ENCODE assay signal across 19 cellular contexts in the genomic region with DNA sequence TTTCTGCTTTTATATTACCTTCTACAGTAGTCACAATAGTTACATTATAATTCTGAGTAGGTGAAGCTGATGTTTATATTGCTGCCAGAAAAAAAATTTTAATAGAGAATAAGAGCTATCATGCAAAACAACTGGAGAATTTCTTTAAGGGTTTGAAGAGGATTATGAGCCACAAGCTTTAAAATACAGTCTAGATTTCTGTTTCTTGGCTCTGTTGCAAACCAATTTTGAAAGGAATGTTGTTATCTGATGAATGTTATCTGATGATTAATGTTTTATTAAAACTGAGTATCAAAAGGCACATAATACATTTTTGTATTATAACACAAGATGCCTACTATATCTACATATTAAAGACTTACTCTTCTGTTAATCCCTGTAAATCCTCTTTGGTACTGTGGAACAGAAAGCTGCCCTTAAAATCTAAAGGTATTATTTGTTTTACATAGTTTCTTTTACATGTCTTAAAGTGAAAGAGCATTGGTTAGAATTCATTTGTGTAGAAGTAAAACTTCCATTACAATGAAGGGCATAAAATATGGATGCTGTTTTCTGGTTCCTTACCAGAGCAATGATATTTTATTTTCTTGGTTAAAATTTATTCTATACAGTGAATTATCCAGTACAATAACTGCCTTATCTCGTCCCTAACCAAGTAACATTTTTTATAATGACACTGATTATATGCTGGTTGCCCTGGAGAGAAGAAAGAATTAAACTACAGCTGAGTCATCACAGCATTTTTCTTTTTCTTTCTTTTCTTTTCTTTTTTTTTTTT.
DNase-seq lines count a peak whose midpoint lies in the region; ATAC-seq, FAIRE-seq and TF ChIP-seq lines count a peak whose summit lies in the region.
"Had no signal": no experiment of that assay in that cellular context is flagged by ENCODE, and none has a peak within 500 bp of the region (broad histone marks: within the 10 kb centered on the region; RNA-seq: fewer than 3 reads in every experiment).

No MANE protein-coding gene starts in this region.

- H2BK5ac ChIP-seq in IMR-90 (ENCODE audit: low read depth, low read length, poor library complexity, severe bottlenecking): no peak overlapping the region

- H3K9me1 ChIP-seq in IMR-90 (ENCODE audit: insufficient read depth, low read length): peaks cover 2% of the 10 kb centered on the region; the same call in 1 of the 2 replicates

- ATAC-seq in IMR-90 (ENCODE audit: low read depth): peak; percentile 82

- H2AK5ac ChIP-seq in IMR-90 (ENCODE audit: low read depth, low read length): no peak overlapping the region

- no peak overlapping the region for H2AFZ ChIP-seq in ACC112 (ENCODE audit: low read length, unreplicated experiment)
- H2AFZ ChIP-seq in IMR-90 (replicated peaks; ENCODE audit: low read length, poor library complexity): no peak overlapping the region

- in situ Hi-C loops in IMR-90 (cut with MboI; ENCODE audit: low sequenced_read_pairs): no loop called here

- peaks cover 4% of the 10 kb centered on the region; the same call in 1 of the 2 replicates for H4K20me1 ChIP-seq in IMR-90 (ENCODE audit: insufficient read depth, low read length)

- H3K18ac ChIP-seq in IMR-90 (ENCODE audit: low read depth, low read length): no peak overlapping the region

- POLR2A ChIA-PET in IMR-90 (lab: Charles Lee; ENCODE audit: unreplicated experiment): no interaction called here

- CTCF ChIA-PET in IMR-90 (lab: Yijun Ruan, JAX): interaction anchor here (0.6 kb wide), 1 partner anchor 176 kb away, joined by 3 read pairs; no protein-coding TSS in a partner anchor

- no peak overlapping the region for H3K9ac ChIP-seq in IMR-90 (ENCODE audit: low read depth, low read length)

- H4K5ac ChIP-seq in IMR-90 (ENCODE audit: low read depth, low read length): no peak overlapping the region

- no peak overlapping the region for H2BK20ac ChIP-seq in IMR-90 (ENCODE audit: low read depth, low read length)

- H3K4me1 ChIP-seq in ACC112 (ENCODE audit: control insufficient read depth, insufficient read depth, low read length, unreplicated experiment) (peaks cover 30% of the 10 kb centered on the region), IMR-90 (ENCODE audit: control insufficient read depth, insufficient read depth, low read length) (peaks cover 4% of the 10 kb centered on the region), tibial artery (no peaks in the 10 kb centered on the region)

- no CpG with 5 or more reads among the region's 1 CpG for WGBS in IMR-90 (ENCODE audit: extremely low coverage in 2 of 2, insufficient read length in 1 of 2), 2 experiments

- BruUV-seq in IMR-90 (replicated peaks; lab: Mats Ljungman, UMichigan): no TSS peak

- TF ChIP-seq RAD21 in IMR-90 (IDR thresholded peaks at IDR 0.05; ENCODE audit: low read length): no peak

- TF ChIP-seq CTCF in IMR-90 (conservative IDR thresholded peaks at IDR 0.05; ENCODE audit: low read depth, low read length): no peak
- TF ChIP-seq CTCF in tibial artery (IDR thresholded peaks at IDR 0.05): no peak

- no peak overlapping the region for H3K14ac ChIP-seq in IMR-90 (replicated peaks; ENCODE audit: low read depth, low read length)

- H3K27ac ChIP-seq in ACC112 (ENCODE audit: low read depth, low read length) (peak overlapping the region; percentile 81), IMR-90 (ENCODE audit: insufficient read depth, low read length) (peak overlapping the region; percentile 27; the same call in 1 of the 2 replicates), substantia nigra (ENCODE audit: low read depth, low read length, poor library complexity, severe bottlenecking) (no peak overlapping the region), tibial artery (no peak overlapping the region)

- no peak overlapping the region for H3K56ac ChIP-seq in IMR-90 (ENCODE audit: extremely low read depth, insufficient read depth, low read length)

- peaks cover 21 to 33% of the 10 kb centered on the region in 2 experiments for H3K79me1 ChIP-seq in IMR-90 (ENCODE audit: low read depth in 1 of 2, low read length in 2 of 2)

- no peak overlapping the region for H2BK120ac ChIP-seq in IMR-90 (ENCODE audit: low read depth, low read length)

- H3K9me3 ChIP-seq in IMR-90 (ENCODE audit: control insufficient read depth, insufficient read depth, low read length) (no peaks in the 10 kb centered on the region), tibial artery (no peaks in the 10 kb centered on the region)
- H3K9me3 ChIP-seq: adrenal gland had no signal

- H3K36me3 ChIP-seq in ACC112 (ENCODE audit: insufficient read depth, low read length): no peaks in the 10 kb centered on the region; the same call in 1 of the 2 replicates
- no peaks in the 10 kb centered on the region for H3K36me3 ChIP-seq in IMR-90 (ENCODE audit: control insufficient read depth, insufficient read depth, low read length)
- no peaks in the 10 kb centered on the region for H3K36me3 ChIP-seq in tibial artery
- H3K36me3 ChIP-seq: adrenal gland had no signal

- DNase-seq in IMR-90: peak; percentile 73
- peak; percentile 62 for DNase-seq in astrocyte of the hippocampus (ENCODE audit: low read depth, low spot score)
- no peak for DNase-seq in NAMALWA (ENCODE audit: low spot score)
- DNase-seq in substantia nigra (lab: John Stamatoyannopoulos, UW): no peak
- no peak for DNase-seq in tibial artery
- DNase-seq in NCI-H1105 (lab: John Stamatoyannopoulos, UW): no peak
- DNase-seq: activated CD4-positive, alpha-beta memory T cell treated with anti-CD3 and anti-CD28 coated beads for 36 hours; DMS 273 treated with DMSO at 0.1 percent for 48 hours; foreskin fibroblast; H7; KBM-7; mesendoderm; NCI-H146; NCI-H69; nucleus accumbens; stimulated activated naive CD4-positive, alpha-beta T cell had no signal

- H3K23ac ChIP-seq in IMR-90 (ENCODE audit: low read depth, low read length): no peak overlapping the region

- H2BK15ac ChIP-seq in IMR-90 (ENCODE audit: low read depth, low read length): no peak overlapping the region

- H3K4me2 ChIP-seq in IMR-90 (ENCODE audit: low read depth, low read length): peak overlapping the region; percentile 67; the same call in 1 of the 2 replicates

- H3K4ac ChIP-seq in IMR-90 (ENCODE audit: low read depth, low read length): no peak overlapping the region

- no peak overlapping the region for H4K91ac ChIP-seq in IMR-90 (ENCODE audit: insufficient read depth, low read depth, low read length)

- dilution Hi-C loops in IMR-90 (cut with HindIII; ENCODE audit: low sequenced_read_pairs, unreplicated experiment): no loop called here

- no peak overlapping the region for H2AK9ac ChIP-seq in IMR-90 (replicated peaks; ENCODE audit: low read depth, low read length, poor library complexity)

- H4K8ac ChIP-seq in IMR-90 (ENCODE audit: low read depth in 2 of 2, low read length in 2 of 2): no peak overlapping the region

- TF ChIP-seq POLR2A in IMR-90 (IDR thresholded peaks at IDR 0.05; ENCODE audit: low read depth, low read length): no peak

- H3K4me3 ChIP-seq in ACC112 (ENCODE audit: low read depth, low read length) (peak overlapping the region; percentile 26), IMR-90 (ENCODE audit: insufficient read depth, low read depth, low read length) (no peak overlapping the region), tibial artery (no peak overlapping the region)

- intact Hi-C loops in IMR-90 (cut with micrococcal nuclease) (no loop called here), tibial artery (cut with DNase I; ENCODE audit: low total_unique reads) (no loop called here)

- peaks cover 24% of the 10 kb centered on the region for H3K79me2 ChIP-seq in ACC112 (ENCODE audit: control insufficient read depth, insufficient read depth, low read length, unreplicated experiment)

- H3K27me3 ChIP-seq in ACC112 (ENCODE audit: insufficient read depth, low read length): no peaks in the 10 kb centered on the region
- H3K27me3 ChIP-seq in IMR-90 (ENCODE audit: control insufficient read depth, insufficient read depth, low read length): no peaks in the 10 kb centered on the region
- no peaks in the 10 kb centered on the region for H3K27me3 ChIP-seq in tibial artery
- H3K27me3 ChIP-seq: adrenal gland had no signal

- peak; percentile 70 for FAIRE-seq in islet of Langerhans (lab: Jason Lieb, UNC)

TF ChIP-seq in IMR-90, 13 proteins besides CTCF, POLR2A, EP300 and RAD21:
- TF ChIP-seq NFE2L2 (IDR thresholded peaks at IDR 0.05; ENCODE audit: low read depth, low read length) (peak; percentile 33; the same call in 1 of the 2 replicates), FOS (IDR thresholded peaks at IDR 0.05; ENCODE audit: low read depth, low read length) (peak; percentile 31; the same call in 1 of the 2 replicates), MAFK (IDR thresholded peaks at IDR 0.05; ENCODE audit: low read depth, low read length) (0 out of 2 replicates have a peak, but pooled peaks have one; percentile 2), BHLHE40 (IDR thresholded peaks at IDR 0.05; ENCODE audit: low read depth, low read length) (no peak), MAZ (IDR thresholded peaks at IDR 0.05; ENCODE audit: borderline replicate concordance, low read depth, low read length) (no peak)

Comparison
In these comparisons a context has a peak if more than half of its experiments do, and no peak if none do; other contexts are left out.
1. H3K27ac ChIP-seq: peak in ACC112 (single experiment) and IMR-90 (single experiment); none in substantia nigra (single experiment) and tibial artery (0 of 2).
2. DNase-seq: peak in IMR-90 (single experiment) and astrocyte of the hippocampus (single experiment); none in NAMALWA (single experiment), substantia nigra (0 of 49), tibial artery (0 of 2) and NCI-H1105 (single experiment).